8 cellular contexts compared by ENCODE assay signal in the genomic region with DNA sequence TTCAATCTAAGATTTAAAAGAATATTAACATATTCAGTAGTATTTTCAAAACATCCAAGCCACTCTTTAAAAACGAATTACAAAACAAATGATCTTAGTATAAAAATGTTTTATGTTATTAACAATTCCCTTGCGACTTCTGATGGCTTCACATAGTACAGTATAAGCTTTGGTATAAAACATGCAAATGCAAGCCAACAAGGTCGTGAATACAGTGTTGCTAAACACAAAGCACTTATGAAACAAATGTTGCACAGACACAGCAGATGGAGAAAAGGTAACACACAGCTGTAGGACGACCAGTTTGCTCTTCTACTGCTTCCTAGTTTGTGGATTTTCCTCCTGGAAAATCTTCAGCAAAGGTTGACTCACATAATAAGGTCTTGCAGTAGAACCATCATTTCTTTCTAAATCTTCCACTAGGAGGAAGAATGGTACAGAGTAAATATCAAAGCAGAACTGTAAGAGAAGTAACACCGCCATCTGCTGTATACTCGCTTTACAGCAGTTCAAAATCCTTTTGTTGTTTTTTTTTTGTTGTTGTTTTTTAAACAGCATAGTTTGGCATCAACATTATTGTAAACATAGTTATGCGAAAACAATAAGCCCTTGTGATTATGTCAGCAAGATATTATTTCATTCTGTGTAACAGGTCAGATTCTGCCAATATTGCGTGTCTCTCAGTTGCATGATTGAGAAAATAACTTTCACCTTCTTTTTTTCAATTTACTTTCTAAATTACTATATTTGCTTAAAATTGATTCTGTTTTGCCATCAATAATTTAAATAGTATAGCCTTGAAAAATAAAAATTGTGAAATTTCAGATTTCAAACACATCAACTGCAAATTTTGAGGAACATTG.
DNase-seq lines count a peak whose midpoint lies in the region; ATAC-seq and TF ChIP-seq lines count a peak whose summit lies in the region.

No MANE protein-coding gene starts in this region.

- ATAC-seq in GM21786 (IDR thresholded peaks at IDR 0.05; ENCODE audit: unreplicated experiment): peak; percentile 72

- H3K27ac Mint-ChIP-seq in progenitor cell of endocrine pancreas: no peak overlapping the region

- no peaks in the 10 kb centered on the region for H3K9me3 Mint-ChIP-seq in progenitor cell of endocrine pancreas (ENCODE audit: low read depth)

- no peaks in the 10 kb centered on the region for H3K27me3 Mint-ChIP-seq in progenitor cell of endocrine pancreas

- no peaks in the 10 kb centered on the region for H3K36me3 Mint-ChIP-seq in progenitor cell of endocrine pancreas (ENCODE audit: insufficient read depth)

- CTCF ChIA-PET in RWPE1 (lab: Yijun Ruan, JAX): interaction anchor here (0.6 to 2.7 kb wide), 6 partner anchors 11 to 675 kb away, joined by 3 to 21 read pairs (median 4); no protein-coding TSS in a partner anchor

- DNase-seq in SIG-M5 treated with dmso at 0.1 percent for 504 hours (lab: John Stamatoyannopoulos, UW; ENCODE audit: unreplicated experiment) (peak; percentile 59), SIG-M5 (lab: John Stamatoyannopoulos, UW) (no peak), KBM-7 (peak; percentile 55), RWPE1 (ENCODE audit: low spot score) (peak; percentile 57), fibroblast of peridontal ligament (ENCODE audit: extremely low read depth) (peak; percentile 95), progenitor cell of endocrine pancreas (ENCODE audit: low spot score, unreplicated experiment) (no peak), T1000 (lab: John Stamatoyannopoulos, UW) (no peak)

- in situ Hi-C loops in KBM-7 (cut with MboI; ENCODE audit: low pct_unique_long_range_greater_than_20kb, low sequenced_read_pairs): no loop called here

- H3K4me1 Mint-ChIP-seq in progenitor cell of endocrine pancreas (ENCODE audit: low read depth): no peaks in the 10 kb centered on the region

- H3K4me3 Mint-ChIP-seq in progenitor cell of endocrine pancreas (ENCODE audit: low read depth): no peak overlapping the region

- TF ChIP-seq CTCF in RWPE1 (conservative IDR thresholded peaks at IDR 0.05; ENCODE audit: low read depth) (peak; percentile 83), progenitor cell of endocrine pancreas (IDR thresholded peaks at IDR 0.05; ENCODE audit: unreplicated experiment) (peak; percentile 85)

- no peak overlapping the region for H3K27ac ChIP-seq in RWPE1

- POLR2A ChIA-PET in RWPE1 (lab: Yijun Ruan, JAX; ENCODE audit: low non-redundant PET): no interaction called here

Comparison
In these comparisons a context has a peak if more than half of its experiments do, and no peak if none do; other contexts are left out.
1. DNase-seq: peak in SIG-M5 treated with dmso at 0.1 percent for 504 hours (single experiment), KBM-7 (single experiment), RWPE1 (single experiment) and fibroblast of peridontal ligament (single experiment); none in SIG-M5 (single experiment), progenitor cell of endocrine pancreas (single experiment) and T1000 (single experiment).